14 cellular contexts compared by ENCODE assay signal in genomic region chr22:37063436-37064420, GRCh38. TPM values are rescaled to one million over a fixed set of nuclear protein-coding genes. Genes with fewer than 3 reads are reported as not detected.
A peak's percentile ranks its signal among the peaks of the same experiment; 100 is the strongest.
DNase-seq lines count a peak whose midpoint lies in the region; TF ChIP-seq lines count a peak whose summit lies in the region.
"Had no signal": no experiment of that assay in that cellular context is flagged by ENCODE, and none has a peak within 500 bp of the region (broad histone marks: within the 10 kb centered on the region; RNA-seq: fewer than 3 reads in every experiment).

No MANE protein-coding gene starts in this region.

- H3K36me3 ChIP-seq in H7 (replicated peaks; ENCODE audit: control insufficient read depth, insufficient read depth, low read length): no peaks in the 10 kb centered on the region

- DNase-seq in COLO668 (lab: John Stamatoyannopoulos, UW; ENCODE audit: unreplicated experiment) (peak; percentile 95), H7 (peak; percentile 64), NCI-H2171 (lab: John Stamatoyannopoulos, UW) (peak; percentile 77), COLO829 (ENCODE audit: low spot score) (no peak), GM19238 (ENCODE audit: insufficient read length, low spot score) (no peak), HCEC 1CT (no peak), NOMO-1 treated with DMSO at 0.1 percent for 48 hours (lab: John Stamatoyannopoulos, UW; ENCODE audit: unreplicated experiment) (no peak)
- DNase-seq: activated gamma-delta T cell; effector CD8-positive, alpha-beta T cell; NCI-H446; nephron progenitor cell; retina had no signal

- no peak for TF ChIP-seq CTCF in brain (conservative IDR thresholded peaks at IDR 0.05)

- H3K27me3 Mint-ChIP-seq in brain: peaks cover 5% of the 10 kb centered on the region

- H3K4me1 Mint-ChIP-seq in brain: no peaks in the 10 kb centered on the region
- H3K4me1 Mint-ChIP-seq: nephron progenitor cell had no signal

- H3K4me3 Mint-ChIP-seq in brain: no peak overlapping the region
- H3K4me3 Mint-ChIP-seq: nephron progenitor cell had no signal

- H3K4me3 ChIP-seq in H7 (ENCODE audit: insufficient read depth, low read depth, low read length): no peak overlapping the region
- H3K4me3 ChIP-seq: lung had no signal

- H3K9me3 Mint-ChIP-seq in brain: no peaks in the 10 kb centered on the region
- H3K9me3 Mint-ChIP-seq: nephron progenitor cell had no signal

- no peaks in the 10 kb centered on the region for H3K36me3 Mint-ChIP-seq in brain

- H3K27ac Mint-ChIP-seq in brain: peak overlapping the region in 4 of 5 experiments; percentile 40 to 65 (median 48)

- peaks cover 16% of the 10 kb centered on the region for H3K27me3 ChIP-seq in H7 (ENCODE audit: control insufficient read depth, insufficient read depth, low read length)

RNA-seq across cellular contexts. Expression of gene KCTD17, which starts 12.2 kb away (rescaled TPM):
- total RNA-seq in H7 (2014; rRNA removed; shearing (Covaris generic)): 29.5 and 31.1 TPM in 2 replicates
- 108 TPM for polyA plus RNA-seq in brain (ENCODE audit: insufficient read depth, low read depth, low replicate concordance)

RNA-seq across cellular contexts. Expression of gene MPST, which starts 44.2 kb away (rescaled TPM):
- 188 and 201 TPM in 2 replicates for total RNA-seq in H7 (2014; rRNA removed; shearing (Covaris generic))
- polyA plus RNA-seq in brain (ENCODE audit: insufficient read depth, low read depth, low replicate concordance): 65.7 TPM

RNA-seq across cellular contexts. Expression of gene TST, which starts 44.5 kb away (rescaled TPM):
- total RNA-seq in H7 (2014; rRNA removed; shearing (Covaris generic)): 39.9 and 45.7 TPM in 2 replicates
- polyA plus RNA-seq in brain (ENCODE audit: insufficient read depth, low read depth, low replicate concordance): 36.3 TPM

RNA-seq across cellular contexts. Expression of gene TMPRSS6, which starts 45.8 kb away (rescaled TPM):
- not detected in 2 replicates for total RNA-seq in H7 (2014; rRNA removed; shearing (Covaris generic))
- 45.4 TPM for polyA plus RNA-seq in brain (ENCODE audit: insufficient read depth, low read depth, low replicate concordance)

Comparison
In these comparisons a context has a peak if more than half of its experiments do, and no peak if none do; other contexts are left out.
1. DNase-seq: peak in COLO668 (single experiment), H7 (single experiment) and NCI-H2171 (single experiment); none in COLO829 (single experiment), GM19238 (single experiment), HCEC 1CT (single experiment) and NOMO-1 treated with DMSO at 0.1 percent for 48 hours (single experiment).